ENCODE assay signal across 17 cellular contexts in genomic region chr5:6637590-6637989, GRCh38. TPM values are rescaled to one million over a fixed set of nuclear protein-coding genes. Genes with fewer than 3 reads are reported as not detected.
DNase-seq lines count a peak whose midpoint lies in the region; ATAC-seq and TF ChIP-seq lines count a peak whose summit lies in the region.
"Had no signal": no experiment of that assay in that cellular context is flagged by ENCODE, and none has a peak within 500 bp of the region (broad histone marks: within the 10 kb centered on the region; RNA-seq: fewer than 3 reads in every experiment).

No MANE protein-coding gene starts in this region.

- H3K27ac Mint-ChIP-seq in CD14-positive monocyte = peak overlapping the region in 4 of 7 donors; percentile 31 to 89 (median 56)

- ATAC-seq in left lobe of liver (peak; percentile 22), GM21360 (IDR thresholded peaks at IDR 0.05; ENCODE audit: unreplicated experiment) (no peak)
- ATAC-seq: GM12878 had no signal

- H3K9me3 Mint-ChIP-seq in CD14-positive monocyte = no peaks in the 10 kb centered on the region

- H3K4me1 Mint-ChIP-seq in CD14-positive monocyte = peaks cover 44% of the 10 kb centered on the region

- peak overlapping the region; percentile 26 for H3K27ac ChIP-seq in WERI-Rb-1
- peak overlapping the region; percentile 52 for H3K27ac ChIP-seq in neutrophil
- H3K27ac ChIP-seq in ovary = no peak overlapping the region
- H3K27ac ChIP-seq: BLaER1 had no signal

- peaks cover 40 to 43% of the 10 kb centered on the region in 2 donors for H3K36me3 Mint-ChIP-seq in CD14-positive monocyte

- 66 to 78% (median 71%) methylated on average over 6 of the region's 6 CpGs for WGBS in ovary, 3 donors

- H3K4me3 ChIP-seq in WERI-Rb-1 (ENCODE audit: low read depth, low read length) (peak overlapping the region; percentile 12), neutrophil (ENCODE audit: low read depth in 1 of 2, low read length in 1 of 2) (no peak overlapping the region), ovary (no peak overlapping the region)
- H3K4me3 ChIP-seq: BLaER1, GM12878, MG63 had no signal

- H3K9me3 ChIP-seq in WERI-Rb-1 (ENCODE audit: severe bottlenecking) = no peaks in the 10 kb centered on the region
- no peaks in the 10 kb centered on the region for H3K9me3 ChIP-seq in neutrophil
- H3K9me3 ChIP-seq in ovary = no peaks in the 10 kb centered on the region
- H3K9me3 ChIP-seq: BLaER1, MG63 had no signal

- DNase-seq in CD14-positive monocyte (ENCODE audit: low spot score) (no peak), WERI-Rb-1 (peak; percentile 34), left lobe of liver (ENCODE audit: low spot score) (peak; percentile 56), ovary (no peak), activated gamma-delta T cell (lab: John Stamatoyannopoulos, UW) (no peak)
- DNase-seq: DND-41, GDM1, MG63, NCI-H1092, NCI-H146, NCI-H2081 treated with DMSO at 0.1 percent for 48 hours, NCI-H510A, NCI-H774 had no signal

- TF ChIP-seq CTCF in CD14-positive monocyte (IDR thresholded peaks at IDR 0.05) (no peak), WERI-Rb-1 (IDR thresholded peaks at IDR 0.05; ENCODE audit: low read depth, low read length) (no peak), neutrophil (IDR thresholded peaks at IDR 0.05) (no peak), ovary (IDR thresholded peaks at IDR 0.05) (no peak)

- H3K27me3 ChIP-seq in WERI-Rb-1 (ENCODE audit: insufficient read depth, low read depth, severe bottlenecking) = no peaks in the 10 kb centered on the region
- peaks cover 32% of the 10 kb centered on the region for H3K27me3 ChIP-seq in neutrophil
- no peaks in the 10 kb centered on the region for H3K27me3 ChIP-seq in ovary
- H3K27me3 ChIP-seq: BLaER1, MG63 had no signal

- no peak overlapping the region for H3K4me3 Mint-ChIP-seq in CD14-positive monocyte

- TF ChIP-seq POLR2A in ovary (IDR thresholded peaks at IDR 0.05) = no peak

- peaks cover 19 to 26% of the 10 kb centered on the region in 2 experiments for H3K4me1 ChIP-seq in neutrophil (ENCODE audit: control insufficient read depth in 1 of 2, insufficient read depth in 1 of 2, low read depth in 1 of 2, low read length in 1 of 2)
- H3K4me1 ChIP-seq in ovary (ENCODE audit: insufficient read depth) = no peaks in the 10 kb centered on the region
- H3K4me1 ChIP-seq: BLaER1 had no signal

- peaks cover 3 to 4% (median 3%) of the 10 kb centered on the region in 3 donors for H3K27me3 Mint-ChIP-seq in CD14-positive monocyte (ENCODE audit: low read depth in 3 of 3)

- TF ChIP-seq EP300 in ovary (IDR thresholded peaks at IDR 0.05) = no peak

- intact Hi-C loops in CD14-positive monocyte (cut with micrococcal nuclease) (loop anchor here (10.0 kb wide), 3 partner anchors 107 to 1227 kb away; partner anchors contain the start of genes FASTKD3 (in 1 of the 2), ICE1 (in 1 of the 2) and MTRR (in 1 of the 2)), ovary (cut with DNase I) (loop anchor here in 3 of 4 donors (10.0 kb wide), 3 partner anchors 67 to 107 kb away; no protein-coding TSS in a partner anchor)

- peaks cover 3% of the 10 kb centered on the region for H3K36me3 ChIP-seq in WERI-Rb-1
- no peaks in the 10 kb centered on the region for H3K36me3 ChIP-seq in neutrophil
- H3K36me3 ChIP-seq in ovary = no peaks in the 10 kb centered on the region
- H3K36me3 ChIP-seq: BLaER1 had no signal

RNA-seq across cellular contexts. Expression of gene SRD5A1, which starts 4.3 kb away (rescaled TPM):
- polyA plus RNA-seq in CD14-positive monocyte = 10 to 100 TPM; 26.0 to 34.7 TPM
- 35.1 TPM for total RNA-seq in left lobe of liver
- 10 to 100 TPM in 3 of 7 donors, 1 to 10 TPM in 4; 4.4 to 13.5 (median 9.8) TPM for total RNA-seq in ovary
- polyA plus RNA-seq in ovary = 1 to 10 TPM; 6.5 to 6.6 TPM

RNA-seq across cellular contexts. Expression of gene NSUN2, which starts 4.7 kb away (rescaled TPM):
- 10 to 100 TPM; 24.4 to 25.6 TPM for polyA plus RNA-seq in CD14-positive monocyte
- 26.4 TPM for total RNA-seq in left lobe of liver
- 10 to 100 TPM; 34.7 to 52.1 (median 40.7) TPM for total RNA-seq in ovary
- 10 to 100 TPM; 33.5 to 33.8 TPM for polyA plus RNA-seq in ovary

Comparison
In these comparisons a context has a peak if more than half of its experiments do, and no peak if none do; other contexts are left out.
1. DNase-seq: peak in WERI-Rb-1 (single experiment) and left lobe of liver (single experiment); none in CD14-positive monocyte (single experiment), ovary (0 of 5) and activated gamma-delta T cell (single experiment).
2. H3K27ac ChIP-seq: peak in WERI-Rb-1 (single experiment) and neutrophil (single experiment); none in ovary (0 of 2).